ENCODE assay signal across 9 cellular contexts in the genomic region with DNA sequence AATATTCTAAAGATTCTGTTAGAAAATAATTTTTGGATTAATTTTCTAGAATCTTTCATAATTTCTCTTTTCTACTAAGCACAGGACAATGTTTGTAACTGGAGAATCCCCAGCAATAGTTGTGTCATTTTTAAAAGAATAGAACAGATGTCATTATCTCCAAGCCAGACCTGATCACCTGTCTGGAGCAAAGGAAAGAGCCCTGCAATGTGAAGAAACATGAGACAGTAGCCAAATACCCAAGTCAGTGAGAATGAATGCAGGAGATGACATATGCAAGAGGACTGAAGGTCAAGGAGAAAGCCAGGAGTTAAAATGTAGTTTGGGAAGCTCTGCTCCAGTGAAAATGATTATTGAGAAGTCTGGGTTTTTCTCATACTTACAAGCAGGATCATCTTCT.
"Had no signal": no experiment of that assay in that cellular context is flagged by ENCODE, and none has a peak within 500 bp of the region (broad histone marks: within the 10 kb centered on the region; RNA-seq: fewer than 3 reads in every experiment).

No MANE protein-coding gene starts in this region.

- H3K4me1 ChIP-seq: HAP-1 had no signal

- H3K27ac ChIP-seq: GM23248 had no signal

- H2AFZ ChIP-seq: GM23248, GM23338 had no signal

- H3K9me3 ChIP-seq: HAP-1 had no signal

- ATAC-seq: GM23338, HCT116 had no signal

- DNase-seq: GM23248, GOT3, H7, H9, HCEC 1CT, HFFc6 had no signal

- H3K36me3 ChIP-seq: HAP-1 had no signal

- H3K9ac ChIP-seq: GM23248 had no signal

- H3K4me3 ChIP-seq: GM23248, GM23338, HAP-1 had no signal

- H3K4me2 ChIP-seq: GM23338 had no signal
